ENCODE assay signal across 11 cellular contexts in genomic region chr20:1535420-1536175, GRCh38. TPM values are rescaled to one million over a fixed set of nuclear protein-coding genes. Genes with fewer than 3 reads are reported as not detected.
DNase-seq lines count a peak whose midpoint lies in the region; ATAC-seq and TF ChIP-seq lines count a peak whose summit lies in the region.
"Had no signal": no experiment of that assay in that cellular context is flagged by ENCODE, and none has a peak within 500 bp of the region (broad histone marks: within the 10 kb centered on the region; RNA-seq: fewer than 3 reads in every experiment).

No MANE protein-coding gene starts in this region.

- no peak for TF ChIP-seq CTCF in HL-60 (IDR thresholded peaks at IDR 0.05; ENCODE audit: insufficient read depth, low read length)
- TF ChIP-seq CTCF in osteoblast (IDR thresholded peaks at IDR 0.05; ENCODE audit: extremely low read depth, low read depth, low read length): no peak

- H3K4me1 ChIP-seq in osteoblast (ENCODE audit: insufficient read depth, low read length): no peaks in the 10 kb centered on the region

- peak overlapping the region; percentile 84 for H3K27ac ChIP-seq in HL-60 (replicated peaks)
- no peak overlapping the region for H3K27ac ChIP-seq in osteoblast (ENCODE audit: low read depth, low read length)

- no peaks in the 10 kb centered on the region for H3K36me3 ChIP-seq in osteoblast (ENCODE audit: insufficient read depth, low read length)
- H3K36me3 ChIP-seq: heart right ventricle had no signal

- H4K20me1 ChIP-seq in osteoblast (ENCODE audit: insufficient read depth, low read length): no peaks in the 10 kb centered on the region

- no peaks in the 10 kb centered on the region for H3K9me3 ChIP-seq in osteoblast (ENCODE audit: low read depth, low read length)

- H2AFZ ChIP-seq in osteoblast (ENCODE audit: low read length): no peak overlapping the region

- H3K27me3 ChIP-seq in HL-60 (ENCODE audit: insufficient read depth, poor library complexity, severe bottlenecking) (no peaks in the 10 kb centered on the region), osteoblast (ENCODE audit: insufficient read depth, low read length) (no peaks in the 10 kb centered on the region)

- intact Hi-C loops in sciatic nerve (cut with DNase I): no loop called here

- no peaks in the 10 kb centered on the region for H3K79me2 ChIP-seq in osteoblast (ENCODE audit: insufficient read depth, low read length)

- ATAC-seq in GM19025 (IDR thresholded peaks at IDR 0.05; ENCODE audit: low read depth, unreplicated experiment) (peak; percentile 87), HG02642 (IDR thresholded peaks at IDR 0.05; ENCODE audit: poor library complexity, unreplicated experiment) (peak; percentile 91), sciatic nerve (peak; percentile 47), SK-N-SH treated with all-trans-retinoic acid at 6 μM for 48 hours (no peak)

- DNase-seq in HL-60 (ENCODE audit: low read depth in 1 of 2, low spot score in 1 of 2) (peak; percentile 45 to 49), sciatic nerve (ENCODE audit: low spot score) (no peak), NCI-H1105 (lab: John Stamatoyannopoulos, UW) (no peak), osteoblast (ENCODE audit: insufficient read length, low spot score, missing footprints) (no peak)
- DNase-seq: activated CD4-positive, alpha-beta T cell treated with anti-CD3 and anti-CD28 coated beads for 4 hours; heart right ventricle; NCI-H146 had no signal

- no peak overlapping the region for H3K4me2 ChIP-seq in osteoblast (ENCODE audit: insufficient read depth, low read length)

- H3K4me3 ChIP-seq in HL-60 (replicated peaks; ENCODE audit: insufficient read depth, low read length): no peak overlapping the region
- no peak overlapping the region for H3K4me3 ChIP-seq in osteoblast (ENCODE audit: insufficient read depth, low read length)
- H3K4me3 ChIP-seq: heart right ventricle had no signal

TF ChIP-seq in SK-N-SH treated with all-trans-retinoic acid at 6 μM for 48 hours, 23 proteins besides CTCF, POLR2A, EP300 and RAD21:
- no peak for TF ChIP-seq ARNTL (CRISPR knock-in tag; IDR thresholded peaks at IDR 0.05; ENCODE audit: borderline replicate concordance, low read depth)
- TF ChIP-seq OSR1 (CRISPR knock-in tag; IDR thresholded peaks at IDR 0.05): no peak
- no peak for TF ChIP-seq ZFP3 (CRISPR knock-in tag; IDR thresholded peaks at IDR 0.05)
- TF ChIP-seq BACH2 (CRISPR knock-in tag; IDR thresholded peaks at IDR 0.05; ENCODE audit: borderline replicate concordance): no peak
TF ChIP-seq in SK-N-SH treated with all-trans-retinoic acid at 6 μM for 48 hours: peak in this region for 0.

RNA-seq across cellular contexts. Expression of gene SIRPD, which starts 21.9 kb away (rescaled TPM):
- total RNA-seq in sciatic nerve (not detected), osteoblast (not detected in 2 replicates)
- total RNA-seq: bronchial epithelial cell had no signal

RNA-seq across cellular contexts. Expression of gene SIRPB2, which starts 44.4 kb away (rescaled TPM):
- total RNA-seq in sciatic nerve (8.2 TPM), osteoblast (under 0.01 TPM in 1 of 2 replicates, not detected in the other)

Comparison
In these comparisons a context has a peak if more than half of its experiments do, and no peak if none do; other contexts are left out.
1. DNase-seq: peak in HL-60 (2 of 2); none in sciatic nerve (single experiment), NCI-H1105 (single experiment) and osteoblast (single experiment).